9 cellular contexts compared by ENCODE assay signal in genomic region chr15:43187544-43188155, GRCh38. TPM values are rescaled to one million over a fixed set of nuclear protein-coding genes. Genes with fewer than 3 reads are reported as not detected.
DNase-seq lines count a peak whose midpoint lies in the region; ATAC-seq and TF ChIP-seq lines count a peak whose summit lies in the region.
"Had no signal": no experiment of that assay in that cellular context is flagged by ENCODE, and none has a peak within 500 bp of the region (broad histone marks: within the 10 kb centered on the region; RNA-seq: fewer than 3 reads in every experiment).

No MANE protein-coding gene starts in this region.

- no peaks in the 10 kb centered on the region for H3K27me3 Mint-ChIP-seq in activated naive CD8-positive, alpha-beta T cell
- H3K27me3 Mint-ChIP-seq in activated naive CD8-positive, alpha-beta T cell treated with anti-CD3 and anti-CD28 coated beads for 36 hours = no peaks in the 10 kb centered on the region

- no peak overlapping the region for H3K27ac Mint-ChIP-seq in activated naive CD8-positive, alpha-beta T cell
- no peak overlapping the region for H3K27ac Mint-ChIP-seq in activated naive CD8-positive, alpha-beta T cell treated with anti-CD3 and anti-CD28 coated beads for 36 hours

- H3K9me3 Mint-ChIP-seq in activated naive CD8-positive, alpha-beta T cell (ENCODE audit: low read depth) = no peaks in the 10 kb centered on the region
- H3K9me3 Mint-ChIP-seq in activated naive CD8-positive, alpha-beta T cell treated with anti-CD3 and anti-CD28 coated beads for 36 hours = no peaks in the 10 kb centered on the region

- H3K4me1 Mint-ChIP-seq in activated naive CD8-positive, alpha-beta T cell (ENCODE audit: low read depth) = peaks cover 30% of the 10 kb centered on the region
- peaks cover 24% of the 10 kb centered on the region for H3K4me1 Mint-ChIP-seq in activated naive CD8-positive, alpha-beta T cell treated with anti-CD3 and anti-CD28 coated beads for 36 hours

- no peak for DNase-seq in activated naive CD8-positive, alpha-beta T cell treated with anti-CD3 and anti-CD28 coated beads for 36 hours
- DNase-seq in NCI-H1092 treated with DMSO at 0.1 percent for 48 hours (lab: John Stamatoyannopoulos, UW) (peak; percentile 40), amniotic epithelial cell (ENCODE audit: low read depth) (peak; percentile 72), kidney epithelial cell (ENCODE audit: low read depth) (peak; percentile 50)

- H3K4me3 ChIP-seq in kidney epithelial cell (ENCODE audit: low read depth, low read length) = no peak overlapping the region

- no peak for ATAC-seq in GM19328 (IDR thresholded peaks at IDR 0.05; ENCODE audit: unreplicated experiment)
- no peak for ATAC-seq in HG03565 (IDR thresholded peaks at IDR 0.05; ENCODE audit: unreplicated experiment)
- ATAC-seq in HG03439 (IDR thresholded peaks at IDR 0.05; ENCODE audit: unreplicated experiment) = no peak

- no peaks in the 10 kb centered on the region for H3K36me3 ChIP-seq in kidney epithelial cell (ENCODE audit: control insufficient read depth, insufficient read depth, low read length)

- peak overlapping the region; percentile 80 for H3K4me3 Mint-ChIP-seq in activated naive CD8-positive, alpha-beta T cell
- no peak overlapping the region for H3K4me3 Mint-ChIP-seq in activated naive CD8-positive, alpha-beta T cell treated with anti-CD3 and anti-CD28 coated beads for 36 hours

- H3K27me3 ChIP-seq in kidney epithelial cell (ENCODE audit: control insufficient read depth, insufficient read depth, low read length) = no peaks in the 10 kb centered on the region

- TF ChIP-seq CTCF in kidney epithelial cell (IDR thresholded peaks at IDR 0.05; ENCODE audit: insufficient read depth, low read length, poor library complexity, severe bottlenecking) = peak; percentile 53

- H3K36me3 Mint-ChIP-seq in activated naive CD8-positive, alpha-beta T cell = peaks cover 7% of the 10 kb centered on the region
- H3K36me3 Mint-ChIP-seq in activated naive CD8-positive, alpha-beta T cell treated with anti-CD3 and anti-CD28 coated beads for 36 hours = peaks cover 7% of the 10 kb centered on the region

RNA-seq across cellular contexts. Expression of gene CCNDBP1, which starts 2.4 kb away (rescaled TPM):
- 10 to 100 TPM; 40.2 to 45.0 TPM for total RNA-seq in activated naive CD8-positive, alpha-beta T cell treated with anti-CD3 and anti-CD28 coated beads for 36 hours
- total RNA-seq in kidney epithelial cell = 55.1 and 61.8 TPM in 2 replicates

RNA-seq across cellular contexts. Expression of gene EPB42, which starts 33.2 kb away (rescaled TPM):
- not detected for total RNA-seq in activated naive CD8-positive, alpha-beta T cell treated with anti-CD3 and anti-CD28 coated beads for 36 hours
- total RNA-seq in kidney epithelial cell = not detected in 2 replicates
- total RNA-seq: glomerular endothelial cell had no signal

RNA-seq across cellular contexts. Expression of gene TMEM62, which starts 54.3 kb away (rescaled TPM):
- total RNA-seq in activated naive CD8-positive, alpha-beta T cell treated with anti-CD3 and anti-CD28 coated beads for 36 hours = 10 to 100 TPM; 13.8 to 13.9 TPM
- total RNA-seq in kidney epithelial cell = 22.3 and 23.6 TPM in 2 replicates
